In the genomic region with DNA sequence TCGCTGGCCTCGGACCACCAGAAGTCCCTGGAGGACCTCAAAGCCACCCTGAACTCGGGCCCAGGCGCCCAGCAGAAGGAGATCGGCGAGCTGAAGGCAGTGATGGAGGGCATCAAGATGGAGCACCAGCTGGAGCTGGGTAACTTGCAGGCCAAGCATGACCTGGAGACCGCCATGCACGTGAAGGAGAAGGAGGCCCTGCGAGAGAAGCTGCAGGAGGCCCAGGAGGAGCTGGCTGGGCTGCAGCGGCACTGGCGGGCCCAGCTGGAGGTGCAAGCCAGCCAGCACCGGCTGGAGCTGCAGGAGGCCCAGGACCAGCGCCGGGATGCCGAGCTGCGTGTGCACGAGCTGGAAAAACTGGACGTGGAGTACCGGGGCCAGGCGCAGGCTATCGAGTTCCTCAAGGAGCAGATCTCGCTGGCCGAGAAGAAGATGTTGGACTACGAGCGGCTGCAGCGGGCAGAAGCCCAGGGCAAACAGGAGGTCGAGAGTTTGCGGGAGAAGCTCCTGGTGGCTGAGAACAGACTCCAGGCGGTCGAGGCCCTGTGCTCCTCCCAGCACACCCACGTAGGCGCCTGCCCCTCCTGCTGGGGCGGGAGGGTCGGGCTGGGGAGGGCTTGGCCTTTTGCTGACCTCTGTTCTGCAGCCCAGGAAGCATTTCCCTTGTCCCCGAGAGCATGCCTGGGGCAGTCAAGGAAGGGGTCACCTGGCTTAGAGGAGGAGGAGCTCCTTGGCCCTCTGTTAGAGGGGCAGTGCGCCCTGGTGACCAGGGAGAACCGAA, we compare ENCODE assay signal across 22 cellular contexts.
DNase-seq lines count a peak whose midpoint lies in the region; ATAC-seq, FAIRE-seq and TF ChIP-seq lines count a peak whose summit lies in the region.
"Had no signal": no experiment of that assay in that cellular context is flagged by ENCODE, and none has a peak within 500 bp of the region (broad histone marks: within the 10 kb centered on the region; RNA-seq: fewer than 3 reads in every experiment).

No MANE protein-coding gene starts in this region.

- TSS peak; percentile 44 for BruUV-seq in HCT116 (replicated peaks; lab: Mats Ljungman, UMichigan)
- BruUV-seq in K562 (replicated peaks; lab: Mats Ljungman, UMichigan): no TSS peak

- in situ Hi-C loops in K562 (cut with MboI): no loop called here

- no peak overlapping the region for H3K4me2 ChIP-seq in HCT116 (ENCODE audit: low read length)
- no peak overlapping the region for H3K4me2 ChIP-seq in K562 (ENCODE audit: insufficient read depth, low read length)
- H3K4me2 ChIP-seq: A549 had no signal

- H4K20me1 ChIP-seq in HCT116 (ENCODE audit: insufficient read depth) (no peaks in the 10 kb centered on the region), K562 (replicated peaks; ENCODE audit: control insufficient read depth, insufficient read depth, low read length) (0 out of 2 replicates have a peak, but pooled peaks cover 4% of the 10 kb centered on the region)

- RAD21 ChIA-PET in HCT116 (lab: Charles Lee; ENCODE audit: low non-redundant PET in 1 of 2, low total read pairs in 2 of 2, uncharacterized antibody in 2 of 2, unreplicated experiment in 2 of 2): no interaction called here

- H3K9me2 ChIP-seq in HCT116 (ENCODE audit: insufficient read depth): no peaks in the 10 kb centered on the region

- H3K36me3 ChIP-seq in HCT116 (ENCODE audit: control insufficient read depth in 1 of 2, insufficient read depth in 2 of 2, low read length in 2 of 2): peaks cover 2 to 4% of the 10 kb centered on the region in 2 experiments; a peak in 1 of 4 replicates
- H3K36me3 ChIP-seq in K562 (ENCODE audit: control insufficient read depth, insufficient read depth, low read length): no peaks in the 10 kb centered on the region
- H3K36me3 ChIP-seq: HAP-1 had no signal

- H3K4me3 ChIP-seq in HCT116 (replicated peaks in 1 of 2; ENCODE audit: low read depth in 1 of 2, low read length in 2 of 2): no peak overlapping the region
- no peak overlapping the region for H3K4me3 ChIP-seq in K562
- H3K4me3 ChIP-seq: A549, HAP-1, Peyer's patch, SJCRH30 had no signal

- H3K27me3 ChIP-seq in HCT116 (ENCODE audit: insufficient read depth, low read length) (no peaks in the 10 kb centered on the region), K562 (ENCODE audit: control insufficient read depth in 2 of 2, insufficient read depth in 2 of 2, low read length in 2 of 2) (peaks cover 3 to 17% of the 10 kb centered on the region in 2 experiments; a peak in 4 of 5 replicates)
- H3K27me3 ChIP-seq: Peyer's patch, SJCRH30 had no signal

- H3K79me2 ChIP-seq in HCT116 (ENCODE audit: insufficient read depth, low read length) (no peaks in the 10 kb centered on the region), K562 (ENCODE audit: control insufficient read depth, insufficient read depth, low read length) (no peaks in the 10 kb centered on the region)

- TF ChIP-seq EP300 in K562 (IDR thresholded peaks at IDR 0.05; ENCODE audit: low read length): no peak

- TF ChIP-seq POLR2A in HCT116 (IDR thresholded peaks at IDR 0.05; ENCODE audit: borderline replicate concordance, extremely low read depth, insufficient read depth, insufficient read length) (no peak), K562 (conservative IDR thresholded peaks at IDR 0.05) (no peak)

- 30% methylated on average over 36 of the region's 37 CpGs for WGBS in K562 (ENCODE audit: insufficient coverage, low coverage, missing lambda C conversion rate)

- intact Hi-C loops in HCT116 (cut with micrococcal nuclease) (no loop called here), K562 (cut with micrococcal nuclease) (no loop called here)

- CTCF ChIA-PET in HCT116 (lab: Charles Lee) (no interaction called here), K562 (lab: Yijun Ruan, JAX; ENCODE audit: low intra/inter-chr PET ratio) (no interaction called here)

- POLR2A ChIA-PET in HCT116 (lab: Charles Lee): no interaction called here
- POLR2A ChIA-PET in K562 (lab: Yijun Ruan, JAX): interaction anchor here (1.0 kb wide), 1 partner anchor 12 kb away, joined by 3 read pairs; no protein-coding TSS in a partner anchor

- H3K9ac ChIP-seq in HCT116 (ENCODE audit: low read length): no peak overlapping the region
- peak overlapping the region in 1 of 2 experiments; percentile 57; a peak in 2 of 4 replicates for H3K9ac ChIP-seq in K562 (ENCODE audit: insufficient read depth in 1 of 2, low read depth in 2 of 2, low read length in 2 of 2)

- H3K9me3 ChIP-seq in HCT116 (ENCODE audit: control insufficient read depth in 1 of 2, insufficient read depth in 1 of 2, low read depth in 1 of 2, low read length in 2 of 2) (no peaks in the 10 kb centered on the region), K562 (replicated peaks; ENCODE audit: control insufficient read depth, insufficient read depth, low read depth, low read length) (no peaks in the 10 kb centered on the region)
- H3K9me3 ChIP-seq: A549, HAP-1, Peyer's patch, SJCRH30 had no signal

- no peak for FAIRE-seq in K562 (lab: Jason Lieb, UNC)
- FAIRE-seq: A549 had no signal

- ATAC-seq in HCT116: no peak
- ATAC-seq in K562: peak; percentile 29
- no peak for ATAC-seq in HG02938 (IDR thresholded peaks at IDR 0.05; ENCODE audit: unreplicated experiment)
- no peak for ATAC-seq in GM21526 (IDR thresholded peaks at IDR 0.05; ENCODE audit: low FRiP score, unreplicated experiment)
- ATAC-seq: A549 had no signal

- DNase-seq in HCT116 (ENCODE audit: low read depth, low spot score): no peak
- DNase-seq in K562 (ENCODE audit: extremely low read depth in 1 of 4, low spot score in 3 of 4): peak in 2 of 4 experiments; percentile 40 to 51
- DNase-seq in left kidney (ENCODE audit: low read depth, low spot score): peak; percentile 19
- DNase-seq in stimulated activated CD4-positive, alpha-beta T cell treated with anti-CD3 and anti-CD28 coated beads, Interleukin-4, amount 100 ng/mL, for 4 hours: no peak
- no peak for DNase-seq in activated CD8-positive, alpha-beta memory T cell treated with anti-CD3 and anti-CD28 coated beads, Interleukin-2, amount 50 U/mL, for 4 hours
- DNase-seq: GF-D8; Karpas-422; MV-4-11; NCI-H1694; NCI-H2081; NCI-H2171; NCI-H345; NCI-H524; NCI-H774; NK-92 treated with Interleukin-12 subunit alpha and Interleukin-12 subunit beta, amount 100 ng/mL, for 24 hours; Peyer's patch; SJCRH30 had no signal

- H3K9me1 ChIP-seq in K562 (ENCODE audit: control insufficient read depth, insufficient read depth, low read length): no peaks in the 10 kb centered on the region

- TF ChIP-seq CTCF in 22Rv1 (IDR thresholded peaks at IDR 0.05) (no peak), HCT116 (IDR thresholded peaks at IDR 0.05 in 2 of 3, conservative IDR thresholded peaks at IDR 0.05 in 1 of 3; ENCODE audit: borderline replicate concordance in 1 of 3, insufficient read depth in 1 of 3, low read depth in 2 of 3, low read length in 2 of 3) (no peak), K562 (IDR thresholded peaks at IDR 0.05 in 2 of 3, conservative IDR thresholded peaks at IDR 0.05 in 1 of 3; ENCODE audit: insufficient read depth in 2 of 3, low read depth in 1 of 3, low read length in 3 of 3) (no peak)

- H3K4me1 ChIP-seq in HCT116 (ENCODE audit: control insufficient read depth in 1 of 2, insufficient read depth in 2 of 2, low read length in 2 of 2) (peaks cover 7 to 8% of the 10 kb centered on the region in 2 experiments), K562 (replicated peaks in 1 of 2; ENCODE audit: control insufficient read depth in 2 of 2, insufficient read depth in 2 of 2, low read length in 2 of 2) (peaks cover 0 to 29% of the 10 kb centered on the region in 2 experiments; a peak in 3 of 5 replicates)
- H3K4me1 ChIP-seq: SJCRH30 had no signal

- H2AFZ ChIP-seq in HCT116 (ENCODE audit: low read depth, low read length, poor library complexity, severe bottlenecking): no peak overlapping the region
- H2AFZ ChIP-seq in K562 (ENCODE audit: low read depth, low read length): no peak overlapping the region

- H3K27ac ChIP-seq in 22Rv1 (peak overlapping the region; percentile 98), HCT116 (ENCODE audit: low read depth, low read length) (no peak overlapping the region), K562 (ENCODE audit: extremely low read depth, low read depth, low read length) (no peak overlapping the region)
- H3K27ac ChIP-seq: A549, Peyer's patch, SJCRH30 had no signal

- TF ChIP-seq RAD21 in HCT116 (IDR thresholded peaks at IDR 0.05; ENCODE audit: low read depth) (no peak), K562 (CRISPR knock-in tag; conservative IDR thresholded peaks at IDR 0.05 in 1 of 2, IDR thresholded peaks at IDR 0.05 in 1 of 2) (no peak)

TF ChIP-seq in HCT116, 20 proteins besides CTCF, POLR2A, EP300 and RAD21 (continues in another document):
- TF ChIP-seq CBX3 (IDR thresholded peaks at IDR 0.05; ENCODE audit: low read depth) (no peak), JUND (IDR thresholded peaks at IDR 0.05) (no peak)

TF ChIP-seq in K562, 482 proteins besides CTCF, POLR2A, EP300 and RAD21 (continues in another document):
- TF ChIP-seq, protein P1, sequence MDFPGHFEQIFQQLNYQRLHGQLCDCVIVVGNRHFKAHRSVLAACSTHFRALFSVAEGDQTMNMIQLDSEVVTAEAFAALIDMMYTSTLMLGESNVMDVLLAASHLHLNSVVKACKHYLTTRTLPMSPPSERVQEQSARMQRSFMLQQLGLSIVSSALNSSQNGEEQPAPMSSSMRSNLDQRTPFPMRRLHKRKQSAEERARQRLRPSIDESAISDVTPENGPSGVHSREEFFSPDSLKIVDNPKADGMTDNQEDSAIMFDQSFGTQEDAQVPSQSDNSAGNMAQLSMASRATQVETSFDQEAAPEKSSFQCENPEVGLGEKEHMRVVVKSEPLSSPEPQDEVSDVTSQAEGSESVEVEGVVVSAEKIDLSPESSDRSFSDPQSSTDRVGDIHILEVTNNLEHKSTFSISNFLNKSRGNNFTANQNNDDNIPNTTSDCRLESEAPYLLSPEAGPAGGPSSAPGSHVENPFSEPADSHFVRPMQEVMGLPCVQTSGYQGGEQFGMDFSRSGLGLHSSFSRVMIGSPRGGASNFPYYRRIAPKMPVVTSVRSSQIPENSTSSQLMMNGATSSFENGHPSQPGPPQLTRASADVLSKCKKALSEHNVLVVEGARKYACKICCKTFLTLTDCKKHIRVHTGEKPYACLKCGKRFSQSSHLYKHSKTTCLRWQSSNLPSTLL (IDR thresholded peaks at IDR 0.05): no peak
- TF ChIP-seq, protein P2, sequence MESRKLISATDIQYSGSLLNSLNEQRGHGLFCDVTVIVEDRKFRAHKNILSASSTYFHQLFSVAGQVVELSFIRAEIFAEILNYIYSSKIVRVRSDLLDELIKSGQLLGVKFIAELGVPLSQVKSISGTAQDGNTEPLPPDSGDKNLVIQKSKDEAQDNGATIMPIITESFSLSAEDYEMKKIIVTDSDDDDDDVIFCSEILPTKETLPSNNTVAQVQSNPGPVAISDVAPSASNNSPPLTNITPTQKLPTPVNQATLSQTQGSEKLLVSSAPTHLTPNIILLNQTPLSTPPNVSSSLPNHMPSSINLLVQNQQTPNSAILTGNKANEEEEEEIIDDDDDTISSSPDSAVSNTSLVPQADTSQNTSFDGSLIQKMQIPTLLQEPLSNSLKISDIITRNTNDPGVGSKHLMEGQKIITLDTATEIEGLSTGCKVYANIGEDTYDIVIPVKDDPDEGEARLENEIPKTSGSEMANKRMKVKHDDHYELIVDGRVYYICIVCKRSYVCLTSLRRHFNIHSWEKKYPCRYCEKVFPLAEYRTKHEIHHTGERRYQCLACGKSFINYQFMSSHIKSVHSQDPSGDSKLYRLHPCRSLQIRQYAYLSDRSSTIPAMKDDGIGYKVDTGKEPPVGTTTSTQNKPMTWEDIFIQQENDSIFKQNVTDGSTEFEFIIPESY (CRISPR knock-in tag; IDR thresholded peaks at IDR 0.05): peak; percentile 38; the same call in 1 of the 2 replicates
